Comparison of ENCODE assay signal across 23 cellular contexts in genomic region chr5:135307143-135307903, GRCh38.
DNase-seq lines count a peak whose midpoint lies in the region; ATAC-seq, FAIRE-seq and TF ChIP-seq lines count a peak whose summit lies in the region.
"Had no signal": no experiment of that assay in that cellular context is flagged by ENCODE, and none has a peak within 500 bp of the region (broad histone marks: within the 10 kb centered on the region; RNA-seq: fewer than 3 reads in every experiment).

No MANE protein-coding gene starts in this region.

- no peaks in the 10 kb centered on the region for H3K36me3 Mint-ChIP-seq in H9 (ENCODE audit: insufficient read depth in 1 of 3, low read depth in 3 of 3)
- H3K36me3 Mint-ChIP-seq: CD8-positive, alpha-beta T cell had no signal

- H3T11ph ChIP-seq in H9 (ENCODE audit: low read length), result no peak overlapping the region

- TF ChIP-seq CTCF in A549 (IDR thresholded peaks at IDR 0.05) (no peak), H9 (conservative IDR thresholded peaks at IDR 0.05) (no peak), lung (IDR thresholded peaks at IDR 0.05; ENCODE audit: control extremely low read depth, extremely low read depth) (no peak), BE2C (IDR thresholded peaks at IDR 0.05; ENCODE audit: low read depth, low read length) (no peak)

- 89% methylated on average over 23 of the region's 23 CpGs for WGBS in A549 (ENCODE audit: missing lambda C conversion rate)
- no CpG with 5 or more reads among the region's 23 CpGs for WGBS in H9 (ENCODE audit: extremely low coverage, insufficient read length, low lambda C conversion rate)
- WGBS in lung, 2 donors, result 76 to 79% methylated on average over 23 of the region's 23 CpGs

- no peak overlapping the region for H3K9ac ChIP-seq in H9 (ENCODE audit: extremely low read depth, insufficient read length, low read length)
- H3K9ac ChIP-seq: SK-N-SH had no signal

- no peak overlapping the region for H3K27ac Mint-ChIP-seq in H9
- H3K27ac Mint-ChIP-seq: CD8-positive, alpha-beta T cell; stimulated activated naive CD8-positive, alpha-beta T cell treated with anti-CD3 and anti-CD28 coated beads, Interleukin-15, amount 100 ng/mL, for 72 hours had no signal

- no peaks in the 10 kb centered on the region for H3K79me1 ChIP-seq in H9 (ENCODE audit: insufficient read depth, low read depth, low read length, poor library complexity, severe bottlenecking)

- no peaks in the 10 kb centered on the region for H3K9me3 Mint-ChIP-seq in H9
- H3K9me3 Mint-ChIP-seq: CD8-positive, alpha-beta T cell; HFFc6; stimulated activated naive CD8-positive, alpha-beta T cell treated with anti-CD3 and anti-CD28 coated beads, Interleukin-15, amount 100 ng/mL, for 72 hours had no signal

- TF ChIP-seq RAD21 in A549 (conservative IDR thresholded peaks at IDR 0.05 in 1 of 2, IDR thresholded peaks at IDR 0.05 in 1 of 2), result no peak

- H3K4me2 ChIP-seq in A549, result no peak overlapping the region
- no peak overlapping the region for H3K4me2 ChIP-seq in H9 (ENCODE audit: insufficient read depth, insufficient read length, low read length)
- H3K4me2 ChIP-seq: SK-N-SH had no signal

- TF ChIP-seq POLR2A in A549 (IDR thresholded peaks at IDR 0.05; ENCODE audit: low read length), result no peak

- no peak overlapping the region for H2BK5ac ChIP-seq in H9 (ENCODE audit: insufficient read length, low read length)

- H4K20me1 ChIP-seq in H9 (ENCODE audit: control insufficient read depth, insufficient read depth, insufficient read length), result no peaks in the 10 kb centered on the region

- H4K5ac ChIP-seq in H9 (ENCODE audit: insufficient read length, low read depth, low read length), result no peak overlapping the region

- H3K79me2 ChIP-seq in H9 (ENCODE audit: insufficient read depth, low read length), result no peaks in the 10 kb centered on the region

- H3K14ac ChIP-seq in H9 (ENCODE audit: insufficient read depth, low read length), result peak overlapping the region; percentile 68

- H3K27me3 ChIP-seq in H9 (ENCODE audit: insufficient read depth, low read length) (no peaks in the 10 kb centered on the region; the same call in 1 of the 2 replicates), lung (ENCODE audit: control insufficient read depth, insufficient read depth) (no peaks in the 10 kb centered on the region), BE2C (no peaks in the 10 kb centered on the region)

- no peak overlapping the region for H2BK15ac ChIP-seq in H9 (ENCODE audit: low read depth, low read length)

- no peak overlapping the region for H4K91ac ChIP-seq in H9 (ENCODE audit: insufficient read length, low read depth, low read length)

- H3K4me3 ChIP-seq in A549, result no peak overlapping the region
- H3K4me3 ChIP-seq in lung, result no peak overlapping the region
- H3K4me3 ChIP-seq in BE2C (ENCODE audit: low read depth, low read length), result no peak overlapping the region
- H3K4me3 ChIP-seq: mucosa of descending colon had no signal

- H3K4me1 ChIP-seq in A549 (peaks cover 39% of the 10 kb centered on the region), H9 (ENCODE audit: insufficient read depth, low read length) (no peaks in the 10 kb centered on the region), lung (ENCODE audit: control insufficient read depth in 2 of 2, insufficient read depth in 2 of 2, low read length in 2 of 2) (no peaks in the 10 kb centered on the region), BE2C (no peaks in the 10 kb centered on the region)

- H3K18ac ChIP-seq in H9 (ENCODE audit: insufficient read length, low read depth, low read length), result peak overlapping the region; percentile 45

- H2BK20ac ChIP-seq in H9 (ENCODE audit: low read depth, low read length, poor library complexity, severe bottlenecking), result no peak overlapping the region

- H3K4me3 Mint-ChIP-seq in H9, result no peak overlapping the region
- H3K4me3 Mint-ChIP-seq: CD8-positive, alpha-beta T cell; HFFc6; stimulated activated naive CD8-positive, alpha-beta T cell treated with anti-CD3 and anti-CD28 coated beads, Interleukin-15, amount 100 ng/mL, for 72 hours had no signal

- POLR2A ChIA-PET in A549 (lab: Yijun Ruan, JAX), result no interaction called here

- H3K4ac ChIP-seq in H9 (ENCODE audit: low read depth, low read length), result no peak overlapping the region

- H3K27me3 Mint-ChIP-seq in H9 (ENCODE audit: low read depth), result peaks cover 48% of the 10 kb centered on the region

- H2AK5ac ChIP-seq in H9 (ENCODE audit: insufficient read length, low read length), result no peak overlapping the region

- ATAC-seq in A549 (no peak), lung (ENCODE audit: insufficient read depth, low FRiP score) (no peak)
- ATAC-seq: CD8-positive, alpha-beta T cell; mucosa of descending colon; stimulated activated naive CD8-positive, alpha-beta T cell treated with anti-CD3 and anti-CD28 coated beads, Interleukin-15, amount 100 ng/mL, for 72 hours had no signal

- no peak overlapping the region for H3K23ac ChIP-seq in H9 (ENCODE audit: insufficient read length, low read depth, low read length)

- TF ChIP-seq EP300 in A549 (IDR thresholded peaks at IDR 0.05), result no peak

- H4K8ac ChIP-seq in H9 (replicated peaks; ENCODE audit: insufficient read length, low read depth, low read length), result no peak overlapping the region

- H3K27ac ChIP-seq in A549, result peak overlapping the region; percentile 71 to 83
- no peak overlapping the region for H3K27ac ChIP-seq in H9 (ENCODE audit: insufficient read length, low read depth, low read length)
- no peak overlapping the region for H3K27ac ChIP-seq in lung (ENCODE audit: low read depth in 1 of 2, low read length in 1 of 2)

- FAIRE-seq in A549 (lab: Jason Lieb, UNC), result no peak
- FAIRE-seq: GM18507 had no signal

- CTCF ChIA-PET in A549 (lab: Yijun Ruan, JAX), result no interaction called here

- H3K4me1 Mint-ChIP-seq in H9, result peaks cover 8 to 19% of the 10 kb centered on the region in 2 experiments

- no peak overlapping the region for H2BK120ac ChIP-seq in H9 (ENCODE audit: low read depth, low read length, poor library complexity, severe bottlenecking)

- no peaks in the 10 kb centered on the region for H3K9me3 ChIP-seq in A549
- no peaks in the 10 kb centered on the region for H3K9me3 ChIP-seq in H9 (ENCODE audit: control insufficient read depth, low read depth, low read length)
- peaks cover 0 to 2% of the 10 kb centered on the region in 2 donors for H3K9me3 ChIP-seq in lung (ENCODE audit: control insufficient read depth in 2 of 2, insufficient read depth in 1 of 2, low read length in 1 of 2)
- no peaks in the 10 kb centered on the region for H3K9me3 ChIP-seq in BE2C
- H3K9me3 ChIP-seq: mucosa of descending colon, SK-N-SH had no signal

- no peak overlapping the region for H2BK12ac ChIP-seq in H9 (ENCODE audit: insufficient read length, low read depth, low read length)

- H3K23me2 ChIP-seq in H9 (ENCODE audit: insufficient read length, low read depth, low read length, poor library complexity, severe bottlenecking), result no peaks in the 10 kb centered on the region

- H2AFZ ChIP-seq in H9 (ENCODE audit: low read length), result no peak overlapping the region

- no peak overlapping the region for H3K56ac ChIP-seq in H9 (ENCODE audit: insufficient read length, low read depth, low read length)

- no peaks in the 10 kb centered on the region for H3K36me3 ChIP-seq in lung (ENCODE audit: control insufficient read depth in 2 of 2, insufficient read depth in 2 of 2, low read length in 2 of 2)
- no peaks in the 10 kb centered on the region for H3K36me3 ChIP-seq in BE2C

- DNase-seq in A549 (ENCODE audit: low read depth in 1 of 2, low spot score in 1 of 2) (no peak), H9 (no peak), SK-N-DZ (ENCODE audit: low spot score) (peak; percentile 37), lung (ENCODE audit: low spot score) (peak; percentile 20), cortex of kidney (lab: John Stamatoyannopoulos, UW) (no peak), BE2C (no peak)
- DNase-seq in effector CD4-positive, alpha-beta T cell, result no peak
- DNase-seq in stimulated activated CD4-positive, alpha-beta T cell treated with anti-CD3 and anti-CD28 coated beads, Interleukin-2, amount 100 ng/mL, for 24 hours, result no peak
- DNase-seq: activated CD4-positive, CD25-positive, alpha-beta regulatory T cell treated with anti-CD3 and anti-CD28 coated beads, Interleukin-2, amount 50 U/mL, for 72 hours; activated gamma-delta T cell treated with Interleukin-2 at 50 U/mL for 16 hours; anterior cingulate cortex; DND-41; Karpas-422; mucosa of descending colon; NCI-H1092; NCI-H2171; occipital lobe; SK-N-SH; stimulated activated naive CD8-positive, alpha-beta T cell treated with anti-CD3 and anti-CD28 coated beads, Interleukin-15, amount 100 ng/mL, for 72 hours; T-helper 9 cell had no signal

TF ChIP-seq in A549, 52 proteins besides CTCF, POLR2A, EP300 and RAD21 (continues in another document):
- no peak for TF ChIP-seq JUNB (IDR thresholded peaks at IDR 0.05)
- no peak for TF ChIP-seq MAFK (IDR thresholded peaks at IDR 0.05; ENCODE audit: partially characterized antibody)
- TF ChIP-seq BHLHE40 (IDR thresholded peaks at IDR 0.05; ENCODE audit: low read depth, low read length), result no peak
- no peak for TF ChIP-seq SMC3 (IDR thresholded peaks at IDR 0.05)
- TF ChIP-seq MYC (IDR thresholded peaks at IDR 0.05; ENCODE audit: borderline replicate concordance, low read length), result no peak
- TF ChIP-seq BCL3 (IDR thresholded peaks at IDR 0.05), result no peak
- TF ChIP-seq MAX (IDR thresholded peaks at IDR 0.05), result no peak
- TF ChIP-seq PBX3 (IDR thresholded peaks at IDR 0.05), result no peak
- no peak for TF ChIP-seq HDAC2 (IDR thresholded peaks at IDR 0.05)
- TF ChIP-seq POLR2AphosphoS2 (conservative IDR thresholded peaks at IDR 0.05; ENCODE audit: low read length), result no peak

Comparison
In these comparisons a context has a peak if more than half of its experiments do, and no peak if none do; other contexts are left out.
1. DNase-seq: peak in SK-N-DZ (single experiment) and lung (single experiment); none in A549 (0 of 2), H9 (single experiment), effector CD4-positive, alpha-beta T cell (single experiment), cortex of kidney (single experiment), BE2C (single experiment) and stimulated activated CD4-positive, alpha-beta T cell treated with anti-CD3 and anti-CD28 coated beads, Interleukin-2, amount 100 ng/mL, for 24 hours (0 of 2).
2. H3K27ac ChIP-seq: peak in A549 (2 of 2); none in H9 (single experiment) and lung (0 of 2).